Comparison of ENCODE assay signal across 1 cellular context in the genomic region with DNA sequence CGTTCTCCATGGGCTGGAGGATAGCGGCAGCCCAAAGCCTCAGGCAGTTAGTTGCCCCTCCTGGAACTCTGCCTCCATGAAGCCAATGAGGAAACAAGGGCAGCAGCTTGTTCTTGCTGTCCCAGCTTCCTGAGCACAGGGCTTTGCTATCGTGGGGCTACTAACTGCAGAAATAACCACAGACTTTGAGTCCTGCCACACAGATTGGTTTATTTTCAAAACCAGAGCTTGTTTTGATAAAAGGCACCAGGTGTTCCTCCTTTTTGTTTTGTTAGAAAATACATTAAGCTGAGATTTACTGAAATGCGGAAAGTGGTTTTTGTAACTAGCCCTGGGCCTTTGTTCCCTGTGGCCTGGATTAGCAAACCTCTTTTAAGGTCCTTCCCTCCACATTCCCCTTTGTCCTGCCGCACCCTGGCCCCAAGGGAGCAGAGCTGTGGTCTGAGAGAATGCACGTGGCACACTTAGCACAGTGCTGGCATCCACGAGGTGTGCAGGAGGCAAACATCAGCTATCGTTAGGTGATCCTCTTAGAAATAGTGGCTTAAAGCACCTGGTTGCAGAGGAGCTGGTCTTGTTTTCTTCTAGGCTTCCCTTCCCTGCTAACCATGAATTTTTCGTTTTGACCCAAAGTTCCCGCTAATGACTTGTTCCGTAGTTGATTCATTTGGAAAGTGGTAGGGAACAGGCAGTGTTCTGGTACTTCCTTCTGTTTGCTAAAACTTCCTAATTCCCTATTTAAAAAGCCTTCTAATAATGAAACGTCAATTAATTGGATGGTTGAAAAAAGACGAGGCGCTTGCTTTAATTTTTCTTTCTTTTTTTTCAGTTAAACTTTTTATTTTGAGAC.
TF ChIP-seq lines count a peak whose summit lies in the region.

No MANE protein-coding gene starts in this region.

TF ChIP-seq in HEK293, 187 proteins besides CTCF, POLR2A, EP300 and RAD21 (continued from another document):
- TF ChIP-seq PRDM6 (tag by site-specific recombination; IDR thresholded peaks at IDR 0.05) (peak; percentile 40; the same call in 1 of the 2 replicates), GLI2 (tag by site-specific recombination; IDR thresholded peaks at IDR 0.05; ENCODE audit: borderline replicate concordance, low read depth) (no peak), GFI1B (tag by site-specific recombination; IDR thresholded peaks at IDR 0.05) (peak; percentile 76)
